Comparison of ENCODE assay signal across 9 cellular contexts in the genomic region with DNA sequence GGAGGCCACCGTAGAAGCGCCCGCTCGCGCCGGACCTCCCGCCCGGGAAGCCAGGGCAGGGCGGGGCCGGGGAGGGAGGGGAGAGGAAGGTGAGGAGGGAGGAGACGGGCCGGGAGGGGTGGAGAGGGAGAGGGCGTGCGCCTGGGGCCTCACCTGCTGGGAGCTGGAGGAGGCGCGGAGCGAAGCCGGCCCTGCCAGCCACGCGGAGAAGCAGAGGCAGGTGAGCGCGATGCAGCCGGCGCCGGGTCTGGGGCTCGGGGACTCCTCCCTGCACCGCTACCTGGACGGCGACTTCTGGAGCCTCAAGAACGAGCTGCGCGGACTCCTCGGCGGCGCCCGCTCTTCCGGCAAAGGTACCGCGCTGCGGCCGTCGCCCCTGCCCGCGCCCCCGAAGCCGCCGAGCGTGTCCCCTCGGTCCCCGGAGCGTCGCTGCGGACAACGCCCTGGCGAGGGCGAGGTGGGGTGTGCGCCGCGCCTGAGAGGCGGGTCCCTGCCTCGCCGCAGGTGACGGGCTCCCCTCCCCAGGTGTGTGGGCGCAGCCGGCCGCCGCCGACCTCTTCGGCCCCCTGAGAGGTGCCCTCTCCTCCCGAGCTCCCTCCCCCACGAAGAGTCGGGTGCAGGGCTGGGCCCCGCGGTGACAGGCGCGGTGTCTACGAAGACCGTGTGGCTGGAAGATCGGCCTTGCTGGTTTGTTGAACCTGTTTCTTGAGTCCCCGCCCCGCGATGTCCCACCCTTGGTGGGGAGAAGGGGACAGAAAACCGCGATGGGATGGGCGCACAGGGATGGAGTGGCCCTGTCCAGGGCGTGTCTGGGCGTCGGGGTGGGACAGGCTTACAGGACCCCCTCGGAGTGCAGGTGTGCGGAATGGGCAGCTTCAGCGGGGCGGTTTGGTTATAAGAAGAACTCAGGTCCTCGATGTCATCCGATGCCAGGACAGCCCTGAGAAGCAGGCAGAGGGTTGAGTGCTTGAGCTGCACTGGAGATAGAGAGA. TPM values are rescaled to one million over a fixed set of nuclear protein-coding genes. Genes with fewer than 3 reads are reported as not detected.
DNase-seq lines count a peak whose midpoint lies in the region; ATAC-seq and TF ChIP-seq lines count a peak whose summit lies in the region.
"Had no signal": no experiment of that assay in that cellular context is flagged by ENCODE, and none has a peak within 500 bp of the region (broad histone marks: within the 10 kb centered on the region; RNA-seq: fewer than 3 reads in every experiment).

A gene (plus strand): TSS at position 152 of the 992 bp plus-strand sequence. CDS start 35,817 bp downstream, outside the sequence.

- peaks cover 7% of the 10 kb centered on the region for H3K4me1 Mint-ChIP-seq in activated CD4-positive, alpha-beta T cell treated with anti-CD3 and anti-CD28 coated beads for 36 hours
- peaks cover 72% of the 10 kb centered on the region for H3K4me1 Mint-ChIP-seq in WTC11

- H3K4me3 Mint-ChIP-seq in activated CD4-positive, alpha-beta T cell treated with anti-CD3 and anti-CD28 coated beads for 36 hours, result peak within 1 kb of the TSS; percentile 24
- H3K4me3 Mint-ChIP-seq in WTC11, result peak within 1 kb of the TSS; percentile 81

- H3K9me3 Mint-ChIP-seq in activated CD4-positive, alpha-beta T cell treated with anti-CD3 and anti-CD28 coated beads for 36 hours (ENCODE audit: low read depth), result no peaks in the 10 kb centered on the region
- peaks cover 6% of the 10 kb centered on the region; the same call in 1 of the 2 replicates for H3K9me3 Mint-ChIP-seq in WTC11

- no peaks in the 10 kb centered on the region for H3K36me3 ChIP-seq in stomach smooth muscle (ENCODE audit: control insufficient read depth in 2 of 2, insufficient read depth in 2 of 2, low read length in 2 of 2)

- peaks cover 65% of the 10 kb centered on the region for H3K27me3 Mint-ChIP-seq in activated CD4-positive, alpha-beta T cell treated with anti-CD3 and anti-CD28 coated beads for 36 hours
- peaks cover 40% of the 10 kb centered on the region for H3K27me3 Mint-ChIP-seq in WTC11 (ENCODE audit: low read depth)

- CTCF ChIA-PET in activated CD4-positive, alpha-beta T cell treated with anti-CD3 and anti-CD28 coated beads for 36 hours (lab: Charles Lee), result interaction anchor here (0.8 to 1.7 kb wide), 2 partner anchors 16 to 22 kb away, joined by 3 to 4 read pairs; no protein-coding TSS in a partner anchor
- CTCF ChIA-PET in WTC11 (lab: Charles Lee), result interaction anchor here (1.1 to 2.0 kb wide), 3 partner anchors 23 to 55 kb away, joined by 5 to 13 read pairs (median 6); a partner anchor contains a TSS

- no peak within 1 kb of the TSS for H3K27ac Mint-ChIP-seq in activated CD4-positive, alpha-beta T cell treated with anti-CD3 and anti-CD28 coated beads for 36 hours
- peak within 1 kb of the TSS; percentile 22 for H3K27ac Mint-ChIP-seq in WTC11

- H3K4me3 ChIP-seq in iPS-18c (ENCODE audit: insufficient read depth, low read depth, low read length) (peak within 1 kb of the TSS; percentile 76), stomach smooth muscle (ENCODE audit: low read length in 2 of 2) (peak within 1 kb of the TSS; percentile 16 to 54)

- POLR2A ChIA-PET in activated CD4-positive, alpha-beta T cell treated with anti-CD3 and anti-CD28 coated beads for 36 hours (lab: Charles Lee), result no interaction called here
- POLR2A ChIA-PET in WTC11 (lab: Charles Lee), result interaction anchor here (1.0 to 1.3 kb wide), 4 partner anchors 34 to 55 kb away, joined by 3 to 6 read pairs (median 4); a partner anchor contains a TSS

- TF ChIP-seq CTCF in WTC11 (IDR thresholded peaks at IDR 0.05), result no peak

- intact Hi-C loops in activated CD4-positive, alpha-beta T cell treated with anti-CD3 and anti-CD28 coated beads for 36 hours (cut with DNase I, micrococcal nuclease), result no loop called here

- ATAC-seq in activated CD4-positive, alpha-beta T cell treated with anti-CD3 and anti-CD28 coated beads for 36 hours, result peak; percentile 30
- ATAC-seq in WTC11, result peak; percentile 78

- H3K27me3 ChIP-seq in stomach smooth muscle (ENCODE audit: control insufficient read depth in 1 of 2, insufficient read depth in 2 of 2, low read length in 2 of 2), result peaks cover 41 to 46% of the 10 kb centered on the region in 2 donors

- H3K4me1 ChIP-seq in stomach smooth muscle (ENCODE audit: control insufficient read depth, insufficient read depth, low read length), result peaks cover 10% of the 10 kb centered on the region

- no peak within 1 kb of the TSS for H3K27ac ChIP-seq in stomach smooth muscle (ENCODE audit: low read length)

- no peaks in the 10 kb centered on the region for H3K36me3 Mint-ChIP-seq in activated CD4-positive, alpha-beta T cell treated with anti-CD3 and anti-CD28 coated beads for 36 hours (ENCODE audit: low read depth)
- H3K36me3 Mint-ChIP-seq in WTC11, result peaks cover 9% of the 10 kb centered on the region

- H3K9ac ChIP-seq in stomach smooth muscle (ENCODE audit: low read length in 2 of 2), result no peak within 1 kb of the TSS

- peak; percentile 39 for DNase-seq in activated CD4-positive, alpha-beta T cell treated with anti-CD3 and anti-CD28 coated beads for 36 hours
- no peak for DNase-seq in activated CD4-positive, alpha-beta T cell treated with anti-CD3 and anti-CD28 coated beads, Interleukin-2, amount 50 U/mL, for 48 hours
- DNase-seq in WTC11 (ENCODE audit: low spot score) (peak; percentile 91), medulla oblongata (ENCODE audit: extremely low spot score) (no peak), SHP77 treated with DMSO at 0.1 percent for 48 hours (lab: John Stamatoyannopoulos, UW) (no peak)
- DNase-seq in central memory CD4-positive, alpha-beta T cell, result no peak

- H3K9me3 ChIP-seq in iPS-18c (ENCODE audit: control insufficient read depth, insufficient read depth, low read length) (no peaks in the 10 kb centered on the region), stomach smooth muscle (ENCODE audit: control insufficient read depth in 2 of 2, low read length in 2 of 2) (peaks cover 0 to 8% of the 10 kb centered on the region in 2 donors)

TF ChIP-seq in WTC11, 78 proteins besides CTCF, POLR2A, EP300 and RAD21 (continues in another document):
- TF ChIP-seq FOXP1 (CRISPR knock-in tag; IDR thresholded peaks at IDR 0.05; ENCODE audit: borderline replicate concordance) (peak; percentile 73; the same call in 1 of the 2 replicates), MYBL2 (CRISPR knock-in tag; IDR thresholded peaks at IDR 0.05) (peak; percentile 21; the same call in 1 of the 2 replicates), ATF1 (CRISPR knock-in tag; IDR thresholded peaks at IDR 0.05) (0 out of 2 replicates have a peak, but pooled peaks have one; percentile 49)
- TF ChIP-seq, protein P1, sequence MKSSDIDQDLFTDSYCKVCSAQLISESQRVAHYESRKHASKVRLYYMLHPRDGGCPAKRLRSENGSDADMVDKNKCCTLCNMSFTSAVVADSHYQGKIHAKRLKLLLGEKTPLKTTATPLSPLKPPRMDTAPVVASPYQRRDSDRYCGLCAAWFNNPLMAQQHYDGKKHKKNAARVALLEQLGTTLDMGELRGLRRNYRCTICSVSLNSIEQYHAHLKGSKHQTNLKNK (CRISPR knock-in tag; IDR thresholded peaks at IDR 0.05), result no peak
- TF ChIP-seq, protein P2, sequence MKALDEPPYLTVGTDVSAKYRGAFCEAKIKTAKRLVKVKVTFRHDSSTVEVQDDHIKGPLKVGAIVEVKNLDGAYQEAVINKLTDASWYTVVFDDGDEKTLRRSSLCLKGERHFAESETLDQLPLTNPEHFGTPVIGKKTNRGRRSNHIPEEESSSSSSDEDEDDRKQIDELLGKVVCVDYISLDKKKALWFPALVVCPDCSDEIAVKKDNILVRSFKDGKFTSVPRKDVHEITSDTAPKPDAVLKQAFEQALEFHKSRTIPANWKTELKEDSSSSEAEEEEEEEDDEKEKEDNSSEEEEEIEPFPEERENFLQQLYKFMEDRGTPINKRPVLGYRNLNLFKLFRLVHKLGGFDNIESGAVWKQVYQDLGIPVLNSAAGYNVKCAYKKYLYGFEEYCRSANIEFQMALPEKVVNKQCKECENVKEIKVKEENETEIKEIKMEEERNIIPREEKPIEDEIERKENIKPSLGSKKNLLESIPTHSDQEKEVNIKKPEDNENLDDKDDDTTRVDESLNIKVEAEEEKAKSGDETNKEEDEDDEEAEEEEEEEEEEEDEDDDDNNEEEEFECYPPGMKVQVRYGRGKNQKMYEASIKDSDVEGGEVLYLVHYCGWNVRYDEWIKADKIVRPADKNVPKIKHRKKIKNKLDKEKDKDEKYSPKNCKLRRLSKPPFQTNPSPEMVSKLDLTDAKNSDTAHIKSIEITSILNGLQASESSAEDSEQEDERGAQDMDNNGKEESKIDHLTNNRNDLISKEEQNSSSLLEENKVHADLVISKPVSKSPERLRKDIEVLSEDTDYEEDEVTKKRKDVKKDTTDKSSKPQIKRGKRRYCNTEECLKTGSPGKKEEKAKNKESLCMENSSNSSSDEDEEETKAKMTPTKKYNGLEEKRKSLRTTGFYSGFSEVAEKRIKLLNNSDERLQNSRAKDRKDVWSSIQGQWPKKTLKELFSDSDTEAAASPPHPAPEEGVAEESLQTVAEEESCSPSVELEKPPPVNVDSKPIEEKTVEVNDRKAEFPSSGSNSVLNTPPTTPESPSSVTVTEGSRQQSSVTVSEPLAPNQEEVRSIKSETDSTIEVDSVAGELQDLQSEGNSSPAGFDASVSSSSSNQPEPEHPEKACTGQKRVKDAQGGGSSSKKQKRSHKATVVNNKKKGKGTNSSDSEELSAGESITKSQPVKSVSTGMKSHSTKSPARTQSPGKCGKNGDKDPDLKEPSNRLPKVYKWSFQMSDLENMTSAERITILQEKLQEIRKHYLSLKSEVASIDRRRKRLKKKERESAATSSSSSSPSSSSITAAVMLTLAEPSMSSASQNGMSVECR (CRISPR knock-in tag; IDR thresholded peaks at IDR 0.05; ENCODE audit: borderline replicate concordance), result peak; percentile 79; the same call in 1 of the 2 replicates
- TF ChIP-seq, protein P3, sequence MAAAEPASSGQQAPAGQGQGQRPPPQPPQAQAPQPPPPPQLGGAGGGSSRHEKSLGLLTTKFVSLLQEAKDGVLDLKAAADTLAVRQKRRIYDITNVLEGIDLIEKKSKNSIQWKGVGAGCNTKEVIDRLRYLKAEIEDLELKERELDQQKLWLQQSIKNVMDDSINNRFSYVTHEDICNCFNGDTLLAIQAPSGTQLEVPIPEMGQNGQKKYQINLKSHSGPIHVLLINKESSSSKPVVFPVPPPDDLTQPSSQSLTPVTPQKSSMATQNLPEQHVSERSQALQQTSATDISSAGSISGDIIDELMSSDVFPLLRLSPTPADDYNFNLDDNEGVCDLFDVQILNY (CRISPR knock-in tag; IDR thresholded peaks at IDR 0.05), result peak; percentile 65; the same call in 1 of the 2 replicates

RNA-seq across cellular contexts. Expression of the gene that starts here (rescaled TPM):
- total RNA-seq in activated CD4-positive, alpha-beta T cell treated with anti-CD3 and anti-CD28 coated beads for 36 hours, result under 1 TPM in 1 of 2 experiments, not detected in 1; 0.23 TPM
- total RNA-seq in WTC11 (2021), result 14.6 to 15.8 TPM (median 14.9 TPM) in 3 replicates
- total RNA-seq: Daoy had no signal

Comparison
In these comparisons a context has a peak if more than half of its experiments do, and no peak if none do; other contexts are left out.
1. RNA of the gene that starts here (total RNA-seq): 14.6 to 15.8 TPM in WTC11; 0.23 TPM in activated CD4-positive, alpha-beta T cell treated with anti-CD3 and anti-CD28 coated beads for 36 hours; every median in the first group is over 10 times any median in the second.
2. Peak in DNase-seq and ATAC-seq in activated CD4-positive, alpha-beta T cell treated with anti-CD3 and anti-CD28 coated beads for 36 hours; RNA of the gene not detected or under 1 TPM.